Comparison of ENCODE assay signal across 8 cellular contexts in genomic region chr3:66822059-66823009, GRCh38.
A peak's percentile ranks its signal among the peaks of the same experiment; 100 is the strongest.
DNase-seq lines count a peak whose midpoint lies in the region; ATAC-seq and TF ChIP-seq lines count a peak whose summit lies in the region.

No MANE protein-coding gene starts in this region.

- H3K4me3 ChIP-seq in AG04450 (ENCODE audit: low read depth, low read length) (no peak overlapping the region), neural cell (ENCODE audit: low read length) (no peak overlapping the region), testis (no peak overlapping the region)

- DNase-seq in AG04450 (ENCODE audit: low read depth, low spot score) (peak; percentile 42), NCI-H524 (lab: John Stamatoyannopoulos, UW) (peak; percentile 32 to 61), erythroblast (lab: John Stamatoyannopoulos, UW) (peak; percentile 54 to 75), testis (peak; percentile 78)
- DNase-seq in activated CD8-positive, alpha-beta memory T cell treated with anti-CD3 and anti-CD28 coated beads for 48 hours (ENCODE audit: low read depth in 2 of 3, low spot score in 2 of 3): peak; percentile 13 to 41 (median 16)

- CTCF ChIA-PET in AG04450 (lab: Charles Lee): interaction anchor here (0.5 to 4.3 kb wide), 62 partner anchors 8 to 1023 kb away, joined by 3 to 72 read pairs (median 4); no protein-coding TSS in a partner anchor

- WGBS in testis, 2 donors: 60 to 66% methylated on average over 13 of the region's 13 CpGs

- no peak for TF ChIP-seq EP300 in neural cell (conservative IDR thresholded peaks at IDR 0.05; ENCODE audit: poor library complexity, severe bottlenecking)

- TF ChIP-seq RAD21 in neural cell (conservative IDR thresholded peaks at IDR 0.05): no peak

- H3K36me3 ChIP-seq in neural cell (ENCODE audit: insufficient read depth, low read length): no peaks in the 10 kb centered on the region
- no peaks in the 10 kb centered on the region for H3K36me3 ChIP-seq in testis (ENCODE audit: low read depth, missing control alignments)

- H3K27ac ChIP-seq in AG04450 (ENCODE audit: low read depth, low read length) (no peak overlapping the region), neural cell (ENCODE audit: low read length) (no peak overlapping the region), testis (no peak overlapping the region)

- H4K20me1 ChIP-seq in neural cell (ENCODE audit: insufficient read depth): no peaks in the 10 kb centered on the region

- TF ChIP-seq POLR2A in erythroblast (IDR thresholded peaks at IDR 0.05; ENCODE audit: low read length): no peak
- TF ChIP-seq POLR2A in testis (IDR thresholded peaks at IDR 0.05): no peak

- peak; percentile 94 for ATAC-seq in GM18502 (IDR thresholded peaks at IDR 0.05; ENCODE audit: poor library complexity, unreplicated experiment)
- ATAC-seq in HG02943 (IDR thresholded peaks at IDR 0.05; ENCODE audit: low read depth, unreplicated experiment): peak; percentile 83

- H2AFZ ChIP-seq in neural cell (ENCODE audit: low read depth, low read length): no peak overlapping the region

- no peaks in the 10 kb centered on the region for H3K9me2 ChIP-seq in neural cell (ENCODE audit: insufficient read depth, low read length)

- H3K4me2 ChIP-seq in neural cell (ENCODE audit: low read length): no peak overlapping the region

- peak; percentile 84 for TF ChIP-seq CTCF in AG04450 (IDR thresholded peaks at IDR 0.05; ENCODE audit: low read depth, low read length)
- TF ChIP-seq CTCF in neural cell (IDR thresholded peaks at IDR 0.05; ENCODE audit: poor library complexity, severe bottlenecking): peak; percentile 42
- TF ChIP-seq CTCF in testis (IDR thresholded peaks at IDR 0.05): peak; percentile 34 to 78 (median 67)

- H3K9me3 ChIP-seq in AG04450 (ENCODE audit: control insufficient read depth, insufficient read depth, low read length): no peaks in the 10 kb centered on the region
- no peaks in the 10 kb centered on the region for H3K9me3 ChIP-seq in neural cell (ENCODE audit: low read length)
- no peaks in the 10 kb centered on the region for H3K9me3 ChIP-seq in testis

- intact Hi-C loops in testis (cut with DNase I; ENCODE audit: low total_unique reads): loop anchor here (10.0 kb wide), 1 partner anchor 568 kb away; no protein-coding TSS in a partner anchor

- H3K9ac ChIP-seq in neural cell (ENCODE audit: low read length): no peak overlapping the region

- POLR2A ChIA-PET in AG04450 (lab: Yijun Ruan, JAX): no interaction called here

- H3K27me3 ChIP-seq in AG04450 (ENCODE audit: control insufficient read depth, insufficient read depth, low read length) (peaks cover 2% of the 10 kb centered on the region), neural cell (ENCODE audit: insufficient read depth, low read depth, low read length) (no peaks in the 10 kb centered on the region), testis (no peaks in the 10 kb centered on the region)

- no peaks in the 10 kb centered on the region for H3K79me2 ChIP-seq in neural cell (replicated peaks; ENCODE audit: insufficient read depth, low read length)

- no peaks in the 10 kb centered on the region for H3F3A ChIP-seq in neural cell (ENCODE audit: insufficient read depth, low read length, poor library complexity, severe bottlenecking)

- no peaks in the 10 kb centered on the region for H3K4me1 ChIP-seq in testis

TF ChIP-seq in neural cell, 6 proteins besides CTCF, POLR2A, EP300 and RAD21:
- TF ChIP-seq EZH2 (IDR thresholded peaks at IDR 0.05; ENCODE audit: borderline replicate concordance, insufficient read depth, low read length, poor library complexity, severe bottlenecking): no peak
- no peak for TF ChIP-seq POLR2AphosphoS5 (IDR thresholded peaks at IDR 0.05)
- TF ChIP-seq MXI1 (conservative IDR thresholded peaks at IDR 0.05; ENCODE audit: poor library complexity, severe bottlenecking): no peak
- no peak for TF ChIP-seq SMC3 (conservative IDR thresholded peaks at IDR 0.05; ENCODE audit: poor library complexity)
- TF ChIP-seq REST (IDR thresholded peaks at IDR 0.05; ENCODE audit: borderline replicate concordance): no peak
- TF ChIP-seq TAF1 (IDR thresholded peaks at IDR 0.05; ENCODE audit: low read depth): no peak

Comparison
In these comparisons a context has a peak if more than half of its experiments do, and no peak if none do; other contexts are left out.
1. DNase-seq: peak in every context shown above with its lines; median percentile 78 in testis; 64 in erythroblast; 46 in NCI-H524; 42 in AG04450; 16 in activated CD8-positive, alpha-beta memory T cell treated with anti-CD3 and anti-CD28 coated beads for 48 hours.